In the genomic region with DNA sequence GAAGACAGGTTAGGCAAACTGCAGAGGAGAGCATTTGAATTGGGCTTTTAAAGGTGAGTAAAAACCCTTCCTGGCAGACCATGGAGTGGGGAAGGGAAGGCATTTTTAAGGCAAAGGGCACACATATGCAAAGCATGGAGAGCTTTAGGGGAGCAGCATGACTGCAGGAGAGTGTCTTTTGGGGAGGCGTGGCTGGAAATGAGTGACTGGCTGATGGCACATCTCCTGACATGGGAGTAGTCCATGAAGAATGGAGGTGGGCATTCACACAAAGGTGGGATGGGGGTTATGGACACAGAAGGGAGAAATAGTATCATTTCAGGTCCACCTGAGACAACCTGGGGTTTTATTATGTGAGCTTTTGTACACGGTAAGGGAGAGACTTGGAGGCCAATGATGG, we compare ENCODE assay signal across 20 cellular contexts. TPM values are rescaled to one million over a fixed set of nuclear protein-coding genes. Genes with fewer than 3 reads are reported as not detected.
"Had no signal": no experiment of that assay in that cellular context is flagged by ENCODE, and none has a peak within 500 bp of the region (broad histone marks: within the 10 kb centered on the region; RNA-seq: fewer than 3 reads in every experiment).

No MANE protein-coding gene starts in this region.

- H3K4me1 ChIP-seq: SJSA1 had no signal

- H3K4me3 Mint-ChIP-seq: IgD-negative memory B cell had no signal

- H3K27me3 ChIP-seq: SJSA1 had no signal

- H3K27ac Mint-ChIP-seq: IgD-negative memory B cell had no signal

- H3K36me3 Mint-ChIP-seq: IgD-negative memory B cell had no signal

- ATAC-seq: K562 had no signal

- H3K4me1 Mint-ChIP-seq: IgD-negative memory B cell had no signal

- H3K4me3 ChIP-seq: K562, SJSA1, SK-N-MC had no signal

- DNase-seq: Kasumi-1, MM.1S, NCI-H1092 treated with DMSO at 0.1 percent for 48 hours, NCI-H1436, NCI-H187, NCI-H2029, NCI-H2081 treated with DMSO at 0.1 percent for 48 hours, NCI-H2171 treated with DMSO at 0.1 percent for 48 hours, NCI-H345, NCI-H446 treated with DMSO at 0.1 percent for 48 hours, NCI-H526, NCI-H774, Right ventricle myocardium superior, RPMI8226, SIG-M5 had no signal

- H3K9me3 Mint-ChIP-seq: IgD-negative memory B cell had no signal

- H3K36me3 ChIP-seq: SJSA1 had no signal

- H3K9me3 ChIP-seq: SJSA1 had no signal

RNA-seq across cellular contexts. Expression of gene NSG2, which starts 2.0 kb away (rescaled TPM):
- total RNA-seq: K562, M059J, SJSA1 had no signal
- polyA plus RNA-seq: IgD-negative memory B cell, K562 had no signal

RNA-seq across cellular contexts. Expression of gene C5orf47, which starts 58.5 kb away (rescaled TPM):
- total RNA-seq: K562, M059J, Right ventricle myocardium superior, SJSA1 had no signal
- polyA plus RNA-seq: IgD-negative memory B cell had no signal
